8 cellular contexts compared by ENCODE assay signal in genomic region chr22:42074153-42074750, GRCh38. TPM values are rescaled to one million over a fixed set of nuclear protein-coding genes. Genes with fewer than 3 reads are reported as not detected.
DNase-seq lines count a peak whose midpoint lies in the region; ATAC-seq and TF ChIP-seq lines count a peak whose summit lies in the region.

TSS of gene PHETA2 (plus strand) at chr22:42074248. CDS start at chr22:42077294, 3,046 bp downstream.

- no peaks in the 10 kb centered on the region for H3K27me3 ChIP-seq in stomach smooth muscle (ENCODE audit: control insufficient read depth in 1 of 2, insufficient read depth in 2 of 2, low read length in 2 of 2)

- peak; percentile 54 for DNase-seq in GM12865 (ENCODE audit: low read depth)
- peak; percentile 75 for DNase-seq in activated CD4-positive, alpha-beta T cell treated with anti-CD3 and anti-CD28 coated beads for 36 hours
- DNase-seq in ecto neural progenitor cell (ENCODE audit: low spot score), result peak; percentile 56
- DNase-seq in left lobe of liver (ENCODE audit: low spot score), result no peak

- H3K4me1 ChIP-seq in mesodermal cell (ENCODE audit: control insufficient read depth, insufficient read depth, low read length, poor library complexity, severe bottlenecking), result peaks cover 3% of the 10 kb centered on the region
- peaks cover 64% of the 10 kb centered on the region for H3K4me1 ChIP-seq in stomach smooth muscle (ENCODE audit: control insufficient read depth, insufficient read depth, low read length)

- CTCF ChIA-PET in activated CD4-positive, alpha-beta T cell treated with anti-CD3 and anti-CD28 coated beads for 36 hours (lab: Charles Lee), result interaction anchor here (0.7 kb wide), 1 partner anchor 14 kb away, joined by 3 read pairs; no protein-coding TSS in a partner anchor

- H3K9me3 Mint-ChIP-seq in activated CD4-positive, alpha-beta T cell treated with anti-CD3 and anti-CD28 coated beads for 36 hours (ENCODE audit: low read depth), result no peaks in the 10 kb centered on the region

- no peaks in the 10 kb centered on the region for H3K36me3 Mint-ChIP-seq in activated CD4-positive, alpha-beta T cell treated with anti-CD3 and anti-CD28 coated beads for 36 hours (ENCODE audit: low read depth)

- peak within 1 kb of the TSS; percentile 55 for H3K4me3 Mint-ChIP-seq in activated CD4-positive, alpha-beta T cell treated with anti-CD3 and anti-CD28 coated beads for 36 hours

- WGBS in mesodermal cell (ENCODE audit: insufficient coverage in 2 of 2), 2 experiments, result 19 to 28% methylated on average over 29 to 42 of the region's 53 CpGs

- H3K27ac Mint-ChIP-seq in activated CD4-positive, alpha-beta T cell treated with anti-CD3 and anti-CD28 coated beads for 36 hours, result peak within 1 kb of the TSS; percentile 77

- intact Hi-C loops in activated CD4-positive, alpha-beta T cell treated with anti-CD3 and anti-CD28 coated beads for 36 hours (cut with DNase I, micrococcal nuclease), result loop anchor here (5.0 to 10.0 kb wide), 6 partner anchors 79 to 629 kb away; partner anchors contain the start of genes SEPTIN3 (in 1 of the 2), TOB2 (in 1 of the 2) and WBP2NL (in 1 of the 2)

- TF ChIP-seq CTCF in GM12865 (IDR thresholded peaks at IDR 0.05; ENCODE audit: insufficient read depth, low read depth, low read length, missing control alignments), result peak; percentile 39

- no peaks in the 10 kb centered on the region for H3K27me3 Mint-ChIP-seq in activated CD4-positive, alpha-beta T cell treated with anti-CD3 and anti-CD28 coated beads for 36 hours

- H3K4me3 ChIP-seq in GM12865 (ENCODE audit: low read depth, low read length) (peak within 1 kb of the TSS; percentile 36), mesodermal cell (ENCODE audit: extremely low read depth, insufficient read depth, low read length, poor library complexity, severe bottlenecking) (peak within 1 kb of the TSS; percentile 22), stomach smooth muscle (ENCODE audit: low read length in 2 of 2) (peak within 1 kb of the TSS; percentile 45 to 81)

- H3K27ac ChIP-seq in mesodermal cell (ENCODE audit: low read depth, low read length, severe bottlenecking) (no peak within 1 kb of the TSS), stomach smooth muscle (ENCODE audit: low read length) (peak within 1 kb of the TSS; percentile 80)

- no peaks in the 10 kb centered on the region for H3K36me3 ChIP-seq in mesodermal cell (ENCODE audit: control insufficient read depth, insufficient read depth, low read length)
- peaks cover 5 to 12% of the 10 kb centered on the region in 2 donors for H3K36me3 ChIP-seq in stomach smooth muscle (ENCODE audit: control insufficient read depth in 2 of 2, insufficient read depth in 2 of 2, low read length in 2 of 2)

- POLR2A ChIA-PET in activated CD4-positive, alpha-beta T cell treated with anti-CD3 and anti-CD28 coated beads for 36 hours (lab: Charles Lee), result no interaction called here

- peak within 1 kb of the TSS; percentile 74 to 82 for H3K9ac ChIP-seq in stomach smooth muscle (ENCODE audit: low read length in 2 of 2)

- ATAC-seq in activated CD4-positive, alpha-beta T cell treated with anti-CD3 and anti-CD28 coated beads for 36 hours, result no peak
- ATAC-seq in left lobe of liver (no peak), esophagus mucosa (no peak), GM21529 (IDR thresholded peaks at IDR 0.05; ENCODE audit: unreplicated experiment) (no peak)

- H3K4me1 Mint-ChIP-seq in activated CD4-positive, alpha-beta T cell treated with anti-CD3 and anti-CD28 coated beads for 36 hours, result peaks cover 30% of the 10 kb centered on the region

- H3K9me3 ChIP-seq in mesodermal cell (ENCODE audit: control insufficient read depth, low read length), result no peaks in the 10 kb centered on the region
- no peaks in the 10 kb centered on the region for H3K9me3 ChIP-seq in stomach smooth muscle (ENCODE audit: control insufficient read depth in 2 of 2, low read length in 2 of 2)

RNA-seq across cellular contexts. Expression of gene PHETA2, which starts in this region (rescaled TPM):
- 1 to 10 TPM; 1.4 to 2.3 TPM for total RNA-seq in activated CD4-positive, alpha-beta T cell treated with anti-CD3 and anti-CD28 coated beads for 36 hours
- polyA plus RNA-seq in mesodermal cell (2013, experiment 1 of 2), result 2.9 TPM
- 1.9 TPM for polyA plus RNA-seq in mesodermal cell (2013, experiment 2 of 2)
- total RNA-seq in left lobe of liver (1.2 TPM), esophagus mucosa (5.5 TPM)
